ENCODE assay signal across 8 cellular contexts in the genomic region with DNA sequence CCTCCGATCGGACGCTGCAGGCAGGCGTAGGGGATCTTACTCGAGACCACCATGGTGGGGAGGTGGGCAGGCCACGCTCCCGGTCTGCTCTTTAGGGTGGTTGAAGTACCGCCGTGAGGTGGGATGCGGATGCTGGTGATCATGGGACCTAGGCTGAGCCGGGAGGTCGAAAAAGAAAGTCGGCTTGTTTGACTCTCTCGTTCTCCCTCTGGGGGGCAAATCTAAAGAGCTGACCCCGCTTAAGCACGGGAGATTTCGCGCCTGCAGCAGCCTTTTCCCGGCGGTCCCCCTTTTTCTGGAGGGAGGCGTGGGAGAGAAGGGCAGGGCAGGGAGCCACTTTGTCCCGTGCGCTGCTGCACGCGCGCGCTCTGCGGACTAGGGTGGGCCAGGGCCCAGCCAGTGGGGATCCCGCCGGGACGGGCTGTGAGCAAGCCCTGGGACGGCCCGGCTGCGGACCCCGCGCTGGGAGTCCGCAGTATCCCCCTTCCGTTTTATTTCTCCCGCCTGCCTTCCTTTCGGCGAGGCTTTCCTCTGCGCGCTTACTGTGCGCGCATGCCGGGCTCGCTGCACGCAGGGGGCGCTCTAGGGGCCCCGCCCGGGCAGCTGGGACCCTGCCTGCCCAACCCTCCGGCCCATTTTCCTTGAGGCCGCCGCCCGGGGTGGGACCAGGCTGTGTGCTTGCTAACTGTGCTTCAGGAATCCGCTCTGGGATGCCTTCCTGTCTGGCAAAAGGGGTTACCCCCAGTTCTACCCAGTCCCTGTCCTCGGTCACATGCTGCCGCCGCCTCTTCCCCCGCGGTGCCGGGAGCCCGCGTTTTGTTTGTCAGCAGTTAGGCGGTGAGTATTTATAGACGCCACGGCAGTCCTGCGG.
DNase-seq lines count a peak whose midpoint lies in the region; ATAC-seq and TF ChIP-seq lines count a peak whose summit lies in the region.

No MANE protein-coding gene starts in this region.

- peaks cover 22% of the 10 kb centered on the region for H3K4me1 ChIP-seq in osteoblast (ENCODE audit: insufficient read depth, low read length)

- H3K36me3 ChIP-seq in osteoblast (ENCODE audit: insufficient read depth, low read length), result no peaks in the 10 kb centered on the region

- DNase-seq in CD1c-positive myeloid dendritic cell (ENCODE audit: extremely low spot score), result peak; percentile 63
- peak; percentile 19 for DNase-seq in NCI-H748 treated with DMSO at 0.1 percent for 48 hours (lab: John Stamatoyannopoulos, UW)
- peak; percentile 84 for DNase-seq in activated effector memory CD4-positive, alpha-beta T cell treated with anti-CD3 and anti-CD28 coated beads, Interleukin-2, amount 50 U/mL, for 16 hours
- peak in 39 of 42 donors; percentile 21 to 82 (median 56) for DNase-seq in head of caudate nucleus
- peak; percentile 84 for DNase-seq in osteoblast (ENCODE audit: insufficient read length, low spot score, missing footprints)
- DNase-seq in DMS153 treated with DMSO at 0.1 percent for 48 hours (lab: John Stamatoyannopoulos, UW; ENCODE audit: unreplicated experiment), result no peak

- no peak overlapping the region for H3K27ac ChIP-seq in osteoblast (ENCODE audit: low read depth, low read length)

- no peaks in the 10 kb centered on the region for H3K9me3 ChIP-seq in osteoblast (ENCODE audit: low read depth, low read length)

- peaks cover 3% of the 10 kb centered on the region for H3K27me3 ChIP-seq in osteoblast (ENCODE audit: insufficient read depth, low read length)

- peak overlapping the region; percentile 91 for H3K4me2 ChIP-seq in osteoblast (ENCODE audit: insufficient read depth, low read length)

- TF ChIP-seq CTCF in osteoblast (IDR thresholded peaks at IDR 0.05; ENCODE audit: extremely low read depth, low read depth, low read length), result peak; percentile 45

- no peaks in the 10 kb centered on the region for H3K79me2 ChIP-seq in osteoblast (ENCODE audit: insufficient read depth, low read length)

- intact Hi-C loops in head of caudate nucleus (cut with DNase I), result loop anchor here (5.0 to 10.0 kb wide), 2 partner anchors 80 to 98 kb away; partner anchors contain the start of gene PRR5L

- H4K20me1 ChIP-seq in osteoblast (ENCODE audit: insufficient read depth, low read length), result peaks cover 6% of the 10 kb centered on the region

- peak overlapping the region; percentile 82 for H3K4me3 ChIP-seq in osteoblast (ENCODE audit: insufficient read depth, low read length)

- ATAC-seq in GM21619 (IDR thresholded peaks at IDR 0.05; ENCODE audit: unreplicated experiment), result peak; percentile 43
- no peak for ATAC-seq in GM18519 (IDR thresholded peaks at IDR 0.05; ENCODE audit: low FRiP score, unreplicated experiment)

- peak overlapping the region; percentile 88 for H2AFZ ChIP-seq in osteoblast (ENCODE audit: low read length)
